In the genomic region with DNA sequence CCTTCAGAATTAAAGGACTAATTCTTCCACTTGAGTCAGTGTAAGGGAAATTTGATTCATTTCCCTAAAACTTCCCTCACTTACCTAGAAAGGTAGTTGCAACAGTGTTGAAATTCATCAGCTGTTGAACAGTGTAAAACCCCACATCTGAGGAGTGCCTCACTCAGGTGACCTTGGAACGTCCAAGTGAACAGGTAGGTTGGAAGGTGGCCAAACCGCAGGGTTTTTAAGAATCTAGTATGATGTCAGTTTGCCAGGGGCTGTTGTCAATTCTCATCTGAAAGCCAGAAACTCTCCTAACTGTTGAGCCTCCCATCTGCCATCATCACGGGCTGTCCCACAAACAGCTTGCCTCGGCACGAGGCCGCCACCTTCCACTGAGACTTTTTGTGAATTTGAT, we compare ENCODE assay signal across 21 cellular contexts.
DNase-seq lines count a peak whose midpoint lies in the region; ATAC-seq, FAIRE-seq and TF ChIP-seq lines count a peak whose summit lies in the region.
"Had no signal": no experiment of that assay in that cellular context is flagged by ENCODE, and none has a peak within 500 bp of the region (broad histone marks: within the 10 kb centered on the region; RNA-seq: fewer than 3 reads in every experiment).

No MANE protein-coding gene starts in this region.

- H3K9me3 ChIP-seq in HepG2 (ENCODE audit: low read length) (no peaks in the 10 kb centered on the region), right lobe of liver (no peaks in the 10 kb centered on the region), esophagus squamous epithelium (no peaks in the 10 kb centered on the region), tibial nerve (no peaks in the 10 kb centered on the region)
- H3K9me3 ChIP-seq: HAP-1, Peyer's patch, thyroid gland had no signal

- TF ChIP-seq POLR2A in HepG2 (IDR thresholded peaks at IDR 0.05; ENCODE audit: insufficient read depth in 1 of 2, low read depth in 2 of 2, low read length in 2 of 2) = no peak
- TF ChIP-seq POLR2A in right lobe of liver (IDR thresholded peaks at IDR 0.05) = no peak
- TF ChIP-seq POLR2A in esophagus squamous epithelium (IDR thresholded peaks at IDR 0.05) = no peak
- no peak for TF ChIP-seq POLR2A in GM12892 (IDR thresholded peaks at IDR 0.05; ENCODE audit: low read depth, low read length)
- TF ChIP-seq POLR2A in tibial nerve (IDR thresholded peaks at IDR 0.05) = no peak

- H2AFZ ChIP-seq in HepG2 (ENCODE audit: low read length) = no peak overlapping the region

- H3K9ac ChIP-seq in HepG2 (ENCODE audit: insufficient read depth, low read depth, low read length) = no peak overlapping the region

- 0% methylated on average over 3 of the region's 6 CpGs for WGBS in HepG2 (ENCODE audit: low lambda C conversion rate)
- WGBS in right lobe of liver (ENCODE audit: insufficient coverage, low coverage, low lambda C conversion rate, missing lambda C conversion rate) = 60% methylated on average over 6 of the region's 6 CpGs
- WGBS in esophagus squamous epithelium, 2 donors = 47 to 68% methylated on average over 5 to 6 of the region's 6 CpGs
- 90 to 93% methylated on average over 6 of the region's 6 CpGs for WGBS in tibial nerve, 2 donors

- no TSS peak for BruUV-seq in HepG2 (replicated peaks; lab: Mats Ljungman, UMichigan)

- no peak for TF ChIP-seq RAD21 in HepG2 (CRISPR knock-in tag; IDR thresholded peaks at IDR 0.05)

- H4K20me1 ChIP-seq in HepG2 (ENCODE audit: insufficient read depth, low read length) = no peaks in the 10 kb centered on the region

- TF ChIP-seq CTCF in HepG2 (CRISPR knock-in tag; IDR thresholded peaks at IDR 0.05) (no peak), right lobe of liver (IDR thresholded peaks at IDR 0.05) (no peak), esophagus squamous epithelium (IDR thresholded peaks at IDR 0.05) (no peak), tibial nerve (IDR thresholded peaks at IDR 0.05) (no peak)

- TF ChIP-seq EP300 in HepG2 (IDR thresholded peaks at IDR 0.05; ENCODE audit: low read depth in 2 of 2, low read length in 2 of 2) = no peak
- no peak for TF ChIP-seq EP300 in HepG2 (CRISPR knock-in tag; IDR thresholded peaks at IDR 0.05; ENCODE audit: borderline replicate concordance)
- no peak for TF ChIP-seq EP300 in tibial nerve (IDR thresholded peaks at IDR 0.05)

- ATAC-seq in HepG2 = no peak
- ATAC-seq in right lobe of liver = no peak
- ATAC-seq: activated T-cell treated with anti-CD3 and anti-CD28 coated beads, Interleukin-2, amount 50 U/mL, for 72 hours; sciatic nerve had no signal

- H3K4me2 ChIP-seq in HepG2 (ENCODE audit: low read depth, low read length) = no peak overlapping the region

- POLR2A ChIA-PET in HepG2 (lab: Yijun Ruan, JAX) = no interaction called here

- peaks cover 8 to 70% of the 10 kb centered on the region in 2 experiments; a peak in 3 of 5 replicates for H3K27me3 ChIP-seq in HepG2 (ENCODE audit: control insufficient read depth in 1 of 2, insufficient read depth in 2 of 2, low read length in 2 of 2)
- no peaks in the 10 kb centered on the region for H3K27me3 ChIP-seq in right lobe of liver
- no peaks in the 10 kb centered on the region for H3K27me3 ChIP-seq in esophagus squamous epithelium
- no peaks in the 10 kb centered on the region for H3K27me3 ChIP-seq in tibial nerve
- H3K27me3 ChIP-seq: Peyer's patch, thyroid gland had no signal

- H3K79me2 ChIP-seq in HepG2 (ENCODE audit: insufficient read depth, low read length) = no peaks in the 10 kb centered on the region

- H3K36me3 ChIP-seq in HepG2 (replicated peaks in 1 of 2; ENCODE audit: control insufficient read depth in 1 of 2, insufficient read depth in 2 of 2, low read length in 2 of 2) (no peaks in the 10 kb centered on the region), right lobe of liver (no peaks in the 10 kb centered on the region), esophagus squamous epithelium (no peaks in the 10 kb centered on the region), tibial nerve (no peaks in the 10 kb centered on the region)
- H3K36me3 ChIP-seq: HAP-1, Peyer's patch, thyroid gland had no signal

- CTCF ChIA-PET in HepG2 (lab: Yijun Ruan, JAX; ENCODE audit: low intra/inter-chr PET ratio, low total read pairs) = no interaction called here

- DNase-seq in HepG2 (ENCODE audit: low spot score) (peak; percentile 10), right lobe of liver (no peak), NCI-H69 (lab: John Stamatoyannopoulos, UW) (peak; percentile 22), esophagus squamous epithelium (lab: John Stamatoyannopoulos, UW) (no peak), GM03348 (ENCODE audit: low spot score) (no peak), GM12892 (ENCODE audit: insufficient read length) (no peak), tibial nerve (ENCODE audit: low spot score in 2 of 2) (no peak)
- DNase-seq in stimulated activated CD8-positive, alpha-beta memory T cell treated with anti-CD3 and anti-CD28 coated beads, Interleukin-4, amount 100 ng/mL, for 48 hours = no peak
- DNase-seq: activated CD4-positive, alpha-beta memory T cell treated with anti-CD3 and anti-CD28 coated beads for 36 hours; activated T-cell treated with anti-CD3 and anti-CD28 coated beads, Interleukin-2, amount 50 U/mL, for 72 hours; CD4-positive, alpha-beta memory T cell; GDM1; immature natural killer cell; MV-4-11; NCI-H524 treated with DMSO at 0.1 percent for 48 hours; Peyer's patch; stimulated activated CD4-positive, alpha-beta T cell treated with anti-CD3 and anti-CD28 coated beads, Interleukin-4, amount 100 ng/mL, for 1 hour had no signal

- FAIRE-seq in HepG2 (lab: Jason Lieb, UNC) (no peak), GM12892 (lab: Jason Lieb, UNC) (no peak)
- FAIRE-seq: endometrium had no signal

- intact Hi-C loops in HepG2 (cut with micrococcal nuclease; ENCODE audit: unreplicated experiment) = no loop called here
- intact Hi-C loops in right lobe of liver (cut with DNase I) = no loop called here
- intact Hi-C loops in esophagus squamous epithelium (cut with DNase I) = no loop called here

- H3K4me3 ChIP-seq in HepG2 (replicated peaks in 1 of 3; ENCODE audit: insufficient read depth in 1 of 3, low read depth in 2 of 3, low read length in 3 of 3) (no peak overlapping the region), right lobe of liver (no peak overlapping the region), esophagus squamous epithelium (no peak overlapping the region), tibial nerve (no peak overlapping the region)
- H3K4me3 ChIP-seq: HAP-1, Peyer's patch, thyroid gland had no signal

- in situ Hi-C loops in HepG2 (cut with HindIII; ENCODE audit: extremely low pct_ligation_motif_present, low pct_unique_long_range_greater_than_20kb) = no loop called here

- H3K27ac ChIP-seq in HepG2 (ENCODE audit: extremely low read length, insufficient read depth, low read length) (no peak overlapping the region), right lobe of liver (no peak overlapping the region), esophagus squamous epithelium (peak overlapping the region; percentile 7 to 91 (median 67)), tibial nerve (peak overlapping the region in 2 of 4 donors; percentile 81 to 91)
- H3K27ac ChIP-seq: Peyer's patch had no signal

- no peaks in the 10 kb centered on the region for H3K4me1 ChIP-seq in HepG2 (ENCODE audit: insufficient read depth, low read length)
- H3K4me1 ChIP-seq in right lobe of liver = no peaks in the 10 kb centered on the region
- peaks cover 24 to 100% (median 62%) of the 10 kb centered on the region in 3 donors for H3K4me1 ChIP-seq in esophagus squamous epithelium
- H3K4me1 ChIP-seq in tibial nerve = peaks cover 0 to 78% (median 32%) of the 10 kb centered on the region in 4 donors

TF ChIP-seq in HepG2, 621 proteins besides CTCF, POLR2A, EP300 and RAD21:
- TF ChIP-seq MLLT10 (CRISPR knock-in tag; IDR thresholded peaks at IDR 0.05) (no peak), TSC22D2 (CRISPR knock-in tag; IDR thresholded peaks at IDR 0.05; ENCODE audit: borderline replicate concordance) (no peak), SUZ12 (IDR thresholded peaks at IDR 0.05; ENCODE audit: low read depth, low read length) (no peak), ZBTB26 (CRISPR knock-in tag; IDR thresholded peaks at IDR 0.05; ENCODE audit: borderline replicate concordance) (no peak), ZBTB1 (CRISPR knock-in tag; IDR thresholded peaks at IDR 0.05; ENCODE audit: borderline replicate concordance) (no peak), ZBTB42 (CRISPR knock-in tag; IDR thresholded peaks at IDR 0.05) (no peak)
- TF ChIP-seq, protein P1, sequence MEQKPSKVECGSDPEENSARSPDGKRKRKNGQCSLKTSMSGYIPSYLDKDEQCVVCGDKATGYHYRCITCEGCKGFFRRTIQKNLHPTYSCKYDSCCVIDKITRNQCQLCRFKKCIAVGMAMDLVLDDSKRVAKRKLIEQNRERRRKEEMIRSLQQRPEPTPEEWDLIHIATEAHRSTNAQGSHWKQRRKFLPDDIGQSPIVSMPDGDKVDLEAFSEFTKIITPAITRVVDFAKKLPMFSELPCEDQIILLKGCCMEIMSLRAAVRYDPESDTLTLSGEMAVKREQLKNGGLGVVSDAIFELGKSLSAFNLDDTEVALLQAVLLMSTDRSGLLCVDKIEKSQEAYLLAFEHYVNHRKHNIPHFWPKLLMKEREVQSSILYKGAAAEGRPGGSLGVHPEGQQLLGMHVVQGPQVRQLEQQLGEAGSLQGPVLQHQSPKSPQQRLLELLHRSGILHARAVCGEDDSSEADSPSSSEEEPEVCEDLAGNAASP (CRISPR knock-in tag; IDR thresholded peaks at IDR 0.05; ENCODE audit: borderline replicate concordance) = no peak

Comparison
In these comparisons a context has a peak if more than half of its experiments do, and no peak if none do; other contexts are left out.
1. DNase-seq: peak in HepG2 (single experiment) and NCI-H69 (single experiment); none in right lobe of liver (0 of 3), esophagus squamous epithelium (single experiment), GM03348 (single experiment), GM12892 (single experiment), tibial nerve (0 of 2) and stimulated activated CD8-positive, alpha-beta memory T cell treated with anti-CD3 and anti-CD28 coated beads, Interleukin-4, amount 100 ng/mL, for 48 hours (single experiment).
2. H3K27ac ChIP-seq: peak in esophagus squamous epithelium (4 of 4); none in HepG2 (single experiment) and right lobe of liver (0 of 3).